In the genomic region with DNA sequence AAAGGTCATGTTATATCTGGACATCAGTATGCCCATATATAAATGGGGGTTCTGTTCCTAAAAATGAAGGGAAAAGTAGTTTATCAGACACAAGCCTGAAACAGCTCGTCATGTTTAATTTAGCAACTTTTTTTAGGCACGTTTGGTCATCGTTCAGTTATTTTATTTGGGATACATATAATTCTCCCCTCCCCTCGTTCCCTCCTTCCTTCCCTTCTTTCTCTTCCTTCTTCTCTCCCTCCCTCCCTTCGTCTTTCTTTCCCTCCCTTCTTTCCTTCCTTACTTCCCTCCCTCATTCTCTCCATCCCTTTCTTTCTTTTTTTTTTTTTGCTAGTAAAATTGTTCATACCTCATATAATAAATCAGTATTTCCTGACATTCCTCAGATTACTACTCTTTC, we compare ENCODE assay signal across 22 cellular contexts. TPM values are rescaled to one million over a fixed set of nuclear protein-coding genes. Genes with fewer than 3 reads are reported as not detected.
"Had no signal": no experiment of that assay in that cellular context is flagged by ENCODE, and none has a peak within 500 bp of the region (broad histone marks: within the 10 kb centered on the region; RNA-seq: fewer than 3 reads in every experiment).

No MANE protein-coding gene starts in this region.

- H3K27me3 Mint-ChIP-seq: dendritic cell treated with granulocyte-macrophage colony-stimulating factor and Interleukin-4, amounts not matched to agents 40 ng/mL and 50 ng/mL, for 4 days had no signal

- DNase-seq: activated CD4-positive, alpha-beta T cell treated with anti-CD3 and anti-CD28 coated beads for 1 hour; activated naive CD4-positive, alpha-beta T cell treated with Interleukin-2 at 50 U/mL for 16 hours; adrenal gland; brain microvascular endothelial cell; caudate nucleus; effector CD4-positive, alpha-beta T cell; foreskin keratinocyte; immature natural killer cell; lower lobe of right lung; mesendoderm; mucosa of descending colon; occipital lobe; sigmoid colon; stimulated activated CD4-positive, alpha-beta T cell treated with anti-CD3 and anti-CD28 coated beads, Interleukin-15, amount 100 ng/mL, for 24 hours; stimulated activated CD8-positive, alpha-beta memory T cell treated with anti-CD3 and anti-CD28 coated beads, Interleukin-4, amount 100 ng/mL, for 48 hours; stimulated activated naive CD4-positive, alpha-beta T cell; upper lobe of left lung; WERI-Rb-1 had no signal

- H3K9me3 Mint-ChIP-seq: dendritic cell treated with granulocyte-macrophage colony-stimulating factor and Interleukin-4, amounts not matched to agents 40 ng/mL and 50 ng/mL, for 4 days; immature natural killer cell had no signal

- FAIRE-seq: TTC549 had no signal

- H3K27ac Mint-ChIP-seq: dendritic cell treated with granulocyte-macrophage colony-stimulating factor and Interleukin-4, amounts not matched to agents 40 ng/mL and 50 ng/mL, for 4 days had no signal

- ATAC-seq: foreskin keratinocyte, left lobe of liver, lower lobe of right lung, mucosa of descending colon had no signal

- H3K4me3 Mint-ChIP-seq: dendritic cell treated with granulocyte-macrophage colony-stimulating factor and Interleukin-4, amounts not matched to agents 40 ng/mL and 50 ng/mL, for 4 days; immature natural killer cell had no signal

RNA-seq across cellular contexts. Expression of a gene that starts 58.3 kb away (rescaled TPM):
- total RNA-seq: ascending aorta had no signal
